10 cellular contexts compared by ENCODE assay signal in genomic region chr20:64078934-64079272, GRCh38. TPM values are rescaled to one million over a fixed set of nuclear protein-coding genes. Genes with fewer than 3 reads are reported as not detected.
DNase-seq lines count a peak whose midpoint lies in the region; ATAC-seq and TF ChIP-seq lines count a peak whose summit lies in the region.
"Had no signal": no experiment of that assay in that cellular context is flagged by ENCODE, and none has a peak within 500 bp of the region (broad histone marks: within the 10 kb centered on the region; RNA-seq: fewer than 3 reads in every experiment).

No MANE protein-coding gene starts in this region.

- H3K4me1 ChIP-seq in right atrium auricular region (peaks cover 0 to 56% of the 10 kb centered on the region in 2 donors), muscle layer of colon (ENCODE audit: insufficient read depth, low read length) (peaks cover 16% of the 10 kb centered on the region)

- no peak overlapping the region for H3K9ac ChIP-seq in muscle layer of colon (ENCODE audit: low read length)

- intact Hi-C loops in left ventricle myocardium superior (cut with micrococcal nuclease), result no loop called here

- H3K9me3 ChIP-seq in right atrium auricular region (no peaks in the 10 kb centered on the region), muscle layer of colon (ENCODE audit: low read length) (no peaks in the 10 kb centered on the region)

- TF ChIP-seq CTCF in right atrium auricular region (IDR thresholded peaks at IDR 0.05), result no peak

- H3K27me3 ChIP-seq in right atrium auricular region (no peaks in the 10 kb centered on the region), muscle layer of colon (ENCODE audit: control insufficient read depth in 1 of 2, insufficient read depth in 2 of 2, low read length in 2 of 2) (peaks cover 0 to 18% of the 10 kb centered on the region in 2 donors)

- no peak for DNase-seq in right atrium auricular region (ENCODE audit: low spot score)
- DNase-seq in left ventricle myocardium superior, result no peak
- DNase-seq in caudate nucleus (lab: John Stamatoyannopoulos, UW), result no peak
- no peak for DNase-seq in NCI-H2227 treated with DMSO at 0.1 percent for 48 hours (lab: John Stamatoyannopoulos, UW)
- DNase-seq in NCI-H1092 (lab: John Stamatoyannopoulos, UW), result no peak
- no peak for DNase-seq in NCI-H748 treated with DMSO at 0.1 percent for 48 hours (lab: John Stamatoyannopoulos, UW)

- H3K4me3 ChIP-seq in right atrium auricular region (peak overlapping the region; percentile 72 to 84), muscle layer of colon (ENCODE audit: low read depth in 1 of 2, low read length in 2 of 2) (peak overlapping the region; percentile 67 to 73)

- ATAC-seq in left ventricle myocardium superior (no peak), HG03565 (IDR thresholded peaks at IDR 0.05; ENCODE audit: unreplicated experiment) (no peak)

- H3K36me3 ChIP-seq in right atrium auricular region, result peaks cover 3% of the 10 kb centered on the region
- no peaks in the 10 kb centered on the region for H3K36me3 ChIP-seq in muscle layer of colon (ENCODE audit: insufficient read depth, low read length)

- H3K27ac ChIP-seq in right atrium auricular region (peak overlapping the region; percentile 79 to 88), caudate nucleus (ENCODE audit: low read depth, low read length) (peak overlapping the region; percentile 44), muscle layer of colon (ENCODE audit: low read depth, low read length) (peak overlapping the region; percentile 72)

RNA-seq across cellular contexts. Expression of gene RGS19, which starts 0.4 kb away (rescaled TPM):
- 10 to 100 TPM in 1 of 2 donors, 1 to 10 TPM in 1; 7.8 to 14.1 TPM for total RNA-seq in right atrium auricular region
- 5.4 TPM for total RNA-seq in left ventricle myocardium superior

RNA-seq across cellular contexts. Expression of gene OPRL1, which starts 1.0 kb away (rescaled TPM):
- total RNA-seq in right atrium auricular region (1 to 10 TPM in 1 of 2 donors, under 1 TPM in 1; 0.75 to 1.4 TPM), left ventricle myocardium superior (0.27 TPM)

RNA-seq across cellular contexts. Expression of gene LKAAEAR1, which starts 5.3 kb away (rescaled TPM):
- total RNA-seq in right atrium auricular region (not detected), left ventricle myocardium superior (not detected)
- total RNA-seq: M059J, subcutaneous adipose tissue had no signal

RNA-seq across cellular contexts. Expression of gene TCEA2, which starts 15.9 kb away (rescaled TPM):
- total RNA-seq in right atrium auricular region, result 10 to 100 TPM; 17.8 to 25.5 TPM
- 35.6 TPM for total RNA-seq in left ventricle myocardium superior

RNA-seq across cellular contexts. Expression of gene NPBWR2, which starts 28.5 kb away (rescaled TPM):
- total RNA-seq in right atrium auricular region (not detected), left ventricle myocardium superior (not detected)
- total RNA-seq: M059J, subcutaneous adipose tissue had no signal
